ENCODE assay signal across 1 cellular context in the genomic region with DNA sequence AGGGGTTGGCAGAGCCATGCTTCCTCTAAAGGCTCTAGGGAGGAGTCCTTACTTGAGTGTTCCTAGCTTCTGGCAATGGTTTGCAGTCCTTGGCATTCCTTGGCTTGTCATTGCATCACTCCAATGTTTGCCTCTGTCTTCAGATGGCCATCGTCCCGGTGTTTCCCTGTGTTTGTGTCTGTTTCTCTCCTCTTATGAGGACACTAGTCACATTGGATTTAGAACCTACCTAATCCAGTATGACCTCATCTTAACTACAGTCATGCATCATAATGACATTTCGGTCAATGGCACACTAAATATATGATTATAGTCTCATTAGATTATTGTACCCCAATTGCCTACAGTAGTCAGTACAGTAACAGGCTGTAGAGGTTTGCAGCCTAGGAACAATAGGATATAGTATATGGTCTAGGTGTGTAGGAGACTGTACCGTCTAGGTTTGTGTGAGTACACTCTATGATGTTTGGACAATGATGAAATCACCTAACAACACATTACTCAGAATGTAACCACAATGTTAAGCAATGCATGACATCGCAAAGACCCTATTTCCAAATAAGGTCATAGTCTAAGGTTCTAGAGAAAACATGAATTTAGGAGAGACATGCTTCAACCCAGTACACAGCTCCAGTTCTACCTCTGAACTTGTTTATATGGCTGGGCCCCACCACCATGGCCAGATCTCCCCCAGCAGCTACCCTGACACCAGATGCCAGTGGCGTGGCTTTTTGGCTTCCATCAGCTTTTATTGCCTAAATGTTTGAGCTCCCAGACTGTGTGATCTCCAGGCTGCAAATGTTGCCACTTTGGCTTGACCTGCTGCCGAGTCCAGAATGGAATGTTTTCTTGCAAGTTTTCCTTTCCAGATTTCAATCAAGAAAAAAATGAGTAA.
TF ChIP-seq lines count a peak whose summit lies in the region.

No MANE protein-coding gene starts in this region.

TF ChIP-seq in GM12878, 131 proteins besides CTCF, POLR2A, EP300 and RAD21 (continued from another document):
- TF ChIP-seq, protein P1, sequence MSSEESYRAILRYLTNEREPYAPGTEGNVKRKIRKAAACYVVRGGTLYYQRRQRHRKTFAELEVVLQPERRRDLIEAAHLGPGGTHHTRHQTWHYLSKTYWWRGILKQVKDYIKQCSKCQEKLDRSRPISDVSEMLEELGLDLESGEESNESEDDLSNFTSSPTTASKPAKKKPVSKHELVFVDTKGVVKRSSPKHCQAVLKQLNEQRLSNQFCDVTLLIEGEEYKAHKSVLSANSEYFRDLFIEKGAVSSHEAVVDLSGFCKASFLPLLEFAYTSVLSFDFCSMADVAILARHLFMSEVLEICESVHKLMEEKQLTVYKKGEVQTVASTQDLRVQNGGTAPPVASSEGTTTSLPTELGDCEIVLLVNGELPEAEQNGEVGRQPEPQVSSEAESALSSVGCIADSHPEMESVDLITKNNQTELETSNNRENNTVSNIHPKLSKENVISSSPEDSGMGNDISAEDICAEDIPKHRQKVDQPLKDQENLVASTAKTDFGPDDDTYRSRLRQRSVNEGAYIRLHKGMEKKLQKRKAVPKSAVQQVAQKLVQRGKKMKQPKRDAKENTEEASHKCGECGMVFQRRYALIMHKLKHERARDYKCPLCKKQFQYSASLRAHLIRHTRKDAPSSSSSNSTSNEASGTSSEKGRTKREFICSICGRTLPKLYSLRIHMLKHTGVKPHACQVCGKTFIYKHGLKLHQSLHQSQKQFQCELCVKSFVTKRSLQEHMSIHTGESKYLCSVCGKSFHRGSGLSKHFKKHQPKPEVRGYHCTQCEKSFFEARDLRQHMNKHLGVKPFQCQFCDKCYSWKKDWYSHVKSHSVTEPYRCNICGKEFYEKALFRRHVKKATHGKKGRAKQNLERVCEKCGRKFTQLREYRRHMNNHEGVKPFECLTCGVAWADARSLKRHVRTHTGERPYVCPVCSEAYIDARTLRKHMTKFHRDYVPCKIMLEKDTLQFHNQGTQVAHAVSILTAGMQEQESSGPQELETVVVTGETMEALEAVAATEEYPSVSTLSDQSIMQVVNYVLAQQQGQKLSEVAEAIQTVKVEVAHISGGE (CRISPR knock-in tag; IDR thresholded peaks at IDR 0.05): no peak
- TF ChIP-seq, protein P2, sequence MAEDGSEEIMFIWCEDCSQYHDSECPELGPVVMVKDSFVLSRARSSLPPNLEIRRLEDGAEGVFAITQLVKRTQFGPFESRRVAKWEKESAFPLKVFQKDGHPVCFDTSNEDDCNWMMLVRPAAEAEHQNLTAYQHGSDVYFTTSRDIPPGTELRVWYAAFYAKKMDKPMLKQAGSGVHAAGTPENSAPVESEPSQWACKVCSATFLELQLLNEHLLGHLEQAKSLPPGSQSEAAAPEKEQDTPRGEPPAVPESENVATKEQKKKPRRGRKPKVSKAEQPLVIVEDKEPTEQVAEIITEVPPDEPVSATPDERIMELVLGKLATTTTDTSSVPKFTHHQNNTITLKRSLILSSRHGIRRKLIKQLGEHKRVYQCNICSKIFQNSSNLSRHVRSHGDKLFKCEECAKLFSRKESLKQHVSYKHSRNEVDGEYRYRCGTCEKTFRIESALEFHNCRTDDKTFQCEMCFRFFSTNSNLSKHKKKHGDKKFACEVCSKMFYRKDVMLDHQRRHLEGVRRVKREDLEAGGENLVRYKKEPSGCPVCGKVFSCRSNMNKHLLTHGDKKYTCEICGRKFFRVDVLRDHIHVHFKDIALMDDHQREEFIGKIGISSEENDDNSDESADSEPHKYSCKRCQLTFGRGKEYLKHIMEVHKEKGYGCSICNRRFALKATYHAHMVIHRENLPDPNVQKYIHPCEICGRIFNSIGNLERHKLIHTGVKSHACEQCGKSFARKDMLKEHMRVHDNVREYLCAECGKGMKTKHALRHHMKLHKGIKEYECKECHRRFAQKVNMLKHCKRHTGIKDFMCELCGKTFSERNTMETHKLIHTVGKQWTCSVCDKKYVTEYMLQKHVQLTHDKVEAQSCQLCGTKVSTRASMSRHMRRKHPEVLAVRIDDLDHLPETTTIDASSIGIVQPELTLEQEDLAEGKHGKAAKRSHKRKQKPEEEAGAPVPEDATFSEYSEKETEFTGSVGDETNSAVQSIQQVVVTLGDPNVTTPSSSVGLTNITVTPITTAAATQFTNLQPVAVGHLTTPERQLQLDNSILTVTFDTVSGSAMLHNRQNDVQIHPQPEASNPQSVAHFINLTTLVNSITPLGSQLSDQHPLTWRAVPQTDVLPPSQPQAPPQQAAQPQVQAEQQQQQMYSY (CRISPR knock-in tag; IDR thresholded peaks at IDR 0.05): no peak
- no peak for TF ChIP-seq HDAC6 (IDR thresholded peaks at IDR 0.05; ENCODE audit: unreplicated experiment)
- TF ChIP-seq, protein P3, sequence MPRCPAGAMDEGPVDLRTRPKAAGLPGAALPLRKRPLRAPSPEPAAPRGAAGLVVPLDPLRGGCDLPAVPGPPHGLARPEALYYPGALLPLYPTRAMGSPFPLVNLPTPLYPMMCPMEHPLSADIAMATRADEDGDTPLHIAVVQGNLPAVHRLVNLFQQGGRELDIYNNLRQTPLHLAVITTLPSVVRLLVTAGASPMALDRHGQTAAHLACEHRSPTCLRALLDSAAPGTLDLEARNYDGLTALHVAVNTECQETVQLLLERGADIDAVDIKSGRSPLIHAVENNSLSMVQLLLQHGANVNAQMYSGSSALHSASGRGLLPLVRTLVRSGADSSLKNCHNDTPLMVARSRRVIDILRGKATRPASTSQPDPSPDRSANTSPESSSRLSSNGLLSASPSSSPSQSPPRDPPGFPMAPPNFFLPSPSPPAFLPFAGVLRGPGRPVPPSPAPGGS (IDR thresholded peaks at IDR 0.05; ENCODE audit: borderline replicate concordance, insufficient read depth, low read depth, low read length, poor library complexity, severe bottlenecking): no peak
